22 cellular contexts compared by ENCODE assay signal in the genomic region with DNA sequence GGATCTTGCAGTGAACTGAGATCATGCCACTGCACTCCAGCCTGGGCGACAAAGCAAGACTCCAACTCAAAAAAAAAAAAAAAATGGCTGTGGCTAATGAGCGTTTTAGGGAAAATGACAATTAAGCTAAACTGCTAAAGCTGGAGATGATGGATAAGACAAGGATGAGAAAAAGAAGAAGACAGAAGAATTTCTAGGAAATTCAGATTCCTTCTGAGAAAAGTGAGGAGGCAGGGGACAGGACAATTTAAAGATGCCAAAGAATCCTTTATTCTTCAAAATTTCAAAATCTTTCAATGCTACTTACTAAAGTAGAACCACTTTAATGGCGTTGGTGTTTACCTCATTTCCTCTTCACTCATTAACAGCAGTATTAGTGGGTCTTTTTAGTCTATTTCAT. TPM values are rescaled to one million over a fixed set of nuclear protein-coding genes. Genes with fewer than 3 reads are reported as not detected.
DNase-seq lines count a peak whose midpoint lies in the region; ATAC-seq, FAIRE-seq and TF ChIP-seq lines count a peak whose summit lies in the region.
"Had no signal": no experiment of that assay in that cellular context is flagged by ENCODE, and none has a peak within 500 bp of the region (broad histone marks: within the 10 kb centered on the region; RNA-seq: fewer than 3 reads in every experiment).

No MANE protein-coding gene starts in this region.

- POLR2A ChIA-PET in K562 (lab: Yijun Ruan, JAX) = interaction anchor here (0.6 kb wide), 1 partner anchor 356 kb away, joined by 3 read pairs; no protein-coding TSS in a partner anchor
- POLR2A ChIA-PET in T-cell (lab: Charles Lee) = interaction anchor here in 1 of 2 donors (0.6 kb wide), 1 partner anchor 101 kb away, joined by 4 read pairs; no protein-coding TSS in a partner anchor

- intact Hi-C loops in Right ventricle myocardium inferior (cut with DNase I) = no loop called here
- intact Hi-C loops in K562 (cut with micrococcal nuclease) = no loop called here
- intact Hi-C loops in lower lobe of right lung (cut with DNase I) = no loop called here

- H3K27ac ChIP-seq in right atrium auricular region (peak overlapping the region; percentile 6 to 70), K562 (ENCODE audit: extremely low read depth, low read depth, low read length) (no peak overlapping the region), lower lobe of right lung (peak overlapping the region; percentile 13), upper lobe of left lung (peak overlapping the region; percentile 10 to 83 (median 56))
- H3K27ac ChIP-seq: C4-2B, RWPE1, SK-N-MC had no signal

- no peak overlapping the region for H3K4me3 Mint-ChIP-seq in T-cell
- H3K4me3 Mint-ChIP-seq: CD8-positive, alpha-beta T cell; GM23338; H9 had no signal

- H3K27me3 Mint-ChIP-seq in T-cell = no peaks in the 10 kb centered on the region

- TF ChIP-seq POLR2A in K562 (conservative IDR thresholded peaks at IDR 0.05) = no peak
- no peak for TF ChIP-seq POLR2A in upper lobe of left lung (IDR thresholded peaks at IDR 0.05)

- H3K9me1 ChIP-seq in K562 (ENCODE audit: control insufficient read depth, insufficient read depth, low read length) = no peaks in the 10 kb centered on the region

- CTCF ChIA-PET in K562 (lab: Yijun Ruan, JAX; ENCODE audit: low intra/inter-chr PET ratio) (no interaction called here), T-cell (lab: Charles Lee) (interaction anchor here in 1 of 2 donors (0.6 kb wide), 2 partner anchors 53 to 184 kb away, joined by 3 to 6 read pairs; no protein-coding TSS in a partner anchor)

- no peak for DNase-seq in right atrium auricular region (ENCODE audit: low spot score)
- no peak for DNase-seq in Right ventricle myocardium inferior (ENCODE audit: missing footprints)
- no peak for DNase-seq in K562 (ENCODE audit: extremely low read depth in 1 of 4, low spot score in 3 of 4)
- no peak for DNase-seq in lower lobe of right lung
- no peak for DNase-seq in upper lobe of left lung
- DNase-seq in hepatic stellate cell (ENCODE audit: low spot score) = no peak
- no peak for DNase-seq in T-cell
- DNase-seq: Caco-2; CD8-positive, alpha-beta T cell; H9; NCI-H1417; NCI-H1694; NCI-H2029 treated with DMSO at 0.1 percent for 48 hours; NCI-H446 treated with DMSO at 0.1 percent for 48 hours; NCI-H526 treated with DMSO at 0.1 percent for 48 hours had no signal

- H3K9me3 Mint-ChIP-seq in T-cell = no peaks in the 10 kb centered on the region
- H3K9me3 Mint-ChIP-seq: CD8-positive, alpha-beta T cell; GM23338; H9 had no signal

- no peak overlapping the region for H3K9ac ChIP-seq in K562 (ENCODE audit: insufficient read depth in 1 of 2, low read depth in 2 of 2, low read length in 2 of 2)

- TF ChIP-seq EP300 in K562 (IDR thresholded peaks at IDR 0.05; ENCODE audit: low read length) (no peak), upper lobe of left lung (IDR thresholded peaks at IDR 0.05) (no peak)

- peaks cover 0 to 7% of the 10 kb centered on the region in 2 donors for H3K4me1 ChIP-seq in right atrium auricular region
- H3K4me1 ChIP-seq in K562 (replicated peaks in 1 of 2; ENCODE audit: control insufficient read depth in 2 of 2, insufficient read depth in 2 of 2, low read length in 2 of 2) = no peaks in the 10 kb centered on the region
- H3K4me1 ChIP-seq in lower lobe of right lung = peaks cover 4% of the 10 kb centered on the region
- H3K4me1 ChIP-seq in upper lobe of left lung = no peaks in the 10 kb centered on the region

- no peak for FAIRE-seq in K562 (lab: Jason Lieb, UNC)
- FAIRE-seq: G401.6, HTR-8/SVneo had no signal

- H3K4me2 ChIP-seq in K562 (ENCODE audit: insufficient read depth, low read length) = no peak overlapping the region
- H3K4me2 ChIP-seq: GM23338 had no signal

- H3K36me3 ChIP-seq in right atrium auricular region (no peaks in the 10 kb centered on the region), K562 (ENCODE audit: control insufficient read depth, insufficient read depth, low read length) (no peaks in the 10 kb centered on the region), lower lobe of right lung (no peaks in the 10 kb centered on the region), upper lobe of left lung (no peaks in the 10 kb centered on the region)

- in situ Hi-C loops in K562 (cut with MboI) = no loop called here

- TF ChIP-seq CTCF in right atrium auricular region (IDR thresholded peaks at IDR 0.05) (no peak), K562 (IDR thresholded peaks at IDR 0.05 in 2 of 3, conservative IDR thresholded peaks at IDR 0.05 in 1 of 3; ENCODE audit: insufficient read depth in 2 of 3, low read depth in 1 of 3, low read length in 3 of 3) (no peak), lower lobe of right lung (IDR thresholded peaks at IDR 0.05) (no peak), upper lobe of left lung (IDR thresholded peaks at IDR 0.05) (no peak)

- no peaks in the 10 kb centered on the region for H3K9me3 ChIP-seq in right atrium auricular region
- H3K9me3 ChIP-seq in K562 (replicated peaks; ENCODE audit: control insufficient read depth, insufficient read depth, low read depth, low read length) = no peaks in the 10 kb centered on the region
- no peaks in the 10 kb centered on the region for H3K9me3 ChIP-seq in lower lobe of right lung
- no peaks in the 10 kb centered on the region for H3K9me3 ChIP-seq in upper lobe of left lung
- H3K9me3 ChIP-seq: Caco-2 had no signal

- H4K20me1 ChIP-seq in K562 (replicated peaks; ENCODE audit: control insufficient read depth, insufficient read depth, low read length) = no peaks in the 10 kb centered on the region

- no peak overlapping the region for H3K27ac Mint-ChIP-seq in T-cell
- H3K27ac Mint-ChIP-seq: CD8-positive, alpha-beta T cell; GM23338; H9 had no signal

- H3K4me3 ChIP-seq in right atrium auricular region (no peak overlapping the region), K562 (no peak overlapping the region), lower lobe of right lung (no peak overlapping the region), upper lobe of left lung (no peak overlapping the region)
- H3K4me3 ChIP-seq: GM23338, SK-N-MC had no signal

- no peaks in the 10 kb centered on the region for H3K79me2 ChIP-seq in K562 (ENCODE audit: control insufficient read depth, insufficient read depth, low read length)

- no peak overlapping the region for H2AFZ ChIP-seq in K562 (ENCODE audit: low read depth, low read length)
- H2AFZ ChIP-seq: GM23338 had no signal

- 0% methylated on average over 2 of the region's 3 CpGs for WGBS in K562 (ENCODE audit: insufficient coverage, low coverage, missing lambda C conversion rate)
- 69 to 89% methylated on average over 3 of the region's 3 CpGs for WGBS in upper lobe of left lung, 2 donors

- no peak for TF ChIP-seq RAD21 in K562 (CRISPR knock-in tag; conservative IDR thresholded peaks at IDR 0.05 in 1 of 2, IDR thresholded peaks at IDR 0.05 in 1 of 2)

- ATAC-seq in Right ventricle myocardium inferior = no peak
- ATAC-seq in K562 = no peak
- ATAC-seq in lower lobe of right lung = no peak
- no peak for ATAC-seq in upper lobe of left lung (ENCODE audit: low FRiP score in 2 of 2)
- no peak for ATAC-seq in T-cell (replicated peaks in 1 of 4)
- ATAC-seq: CD8-positive, alpha-beta T cell; GM23338; Panc1 had no signal

- peaks cover 8 to 12% (median 10%) of the 10 kb centered on the region in 3 donors for H3K4me1 Mint-ChIP-seq in T-cell

- H3K36me3 Mint-ChIP-seq in T-cell = no peaks in the 10 kb centered on the region
- H3K36me3 Mint-ChIP-seq: CD8-positive, alpha-beta T cell had no signal

- no TSS peak for BruUV-seq in K562 (replicated peaks; lab: Mats Ljungman, UMichigan)

- H3K27me3 ChIP-seq in right atrium auricular region (no peaks in the 10 kb centered on the region), K562 (ENCODE audit: control insufficient read depth in 2 of 2, insufficient read depth in 2 of 2, low read length in 2 of 2) (no peaks in the 10 kb centered on the region), lower lobe of right lung (ENCODE audit: low read depth) (no peaks in the 10 kb centered on the region), upper lobe of left lung (no peaks in the 10 kb centered on the region)

RNA-seq across cellular contexts. Expression of a gene that starts 7.7 kb away (rescaled TPM):
- total RNA-seq in right atrium auricular region (100 to 1,000 TPM; 764 to 782 TPM), Right ventricle myocardium inferior (977 TPM), K562 (2014; rRNA removed) (0.09 TPM in 1 of 2 replicates, not detected in the other), K562 (2014; rRNA removed; fragmentation: Illumina TruSeq; extraction: Trizol) (not detected in 2 replicates), K562 (2015; rRNA removed; fragmentation: Illumina TruSeq; extraction: Trizol) (not detected in 2 replicates), K562 (2021) (0.35 and 0.89 TPM in 2 replicates), lower lobe of right lung (91.9 TPM), upper lobe of left lung (100 to 1,000 TPM in 4 of 6 donors, 10 to 100 TPM in 2; 63.9 to 175 (median 134) TPM), T-cell (1 to 10 TPM in 1 of 5 donors, under 1 TPM in 4; 0.56 to 1.9 (median 0.93) TPM)
- total RNA-seq in K562 (2011; cell fraction: chromatin; rRNA removed; ENCODE audit: low replicate concordance) = not detected in 2 replicates
- not detected in 2 replicates for total RNA-seq in K562 (2011; cell fraction: nucleolus; rRNA removed)
- total RNA-seq in K562 (2011; cell fraction: nucleoplasm; rRNA removed) = not detected in 2 replicates
- polyA plus RNA-seq in K562 (2011; rRNA removed) (0.03 TPM in 1 of 2 replicates, not detected in the other), K562 (2014; fragmentation: Illumina TruSeq; extraction: Trizol) (not detected in 2 replicates), K562 (2014; fragmentation: Nextera tagmentation; extraction: Ambion mirVana) (under 1 TPM; 0.01 to 0.18 TPM), K562 (2014; rRNA removed) (0.01 TPM in 1 of 2 replicates, not detected in the other)
- 0.03 TPM in 1 of 2 replicates, not detected in the other for polyA plus RNA-seq in K562 (2011; cell fraction: cytosol; rRNA removed)
- polyA plus RNA-seq in K562 (2011; cell fraction: nucleus; rRNA removed) = 0.31 TPM in 1 of 2 replicates, not detected in the other
- polyA plus RNA-seq in K562 (2012) = 0.12 and 0.33 TPM in 2 replicates
- polyA minus RNA-seq in K562 (2011; rRNA and poly(A)+ RNA removed) = 0.11 TPM in 1 of 2 replicates, not detected in the other
- polyA minus RNA-seq in K562 (2011; cell fraction: cytosol; rRNA and poly(A)+ RNA removed) = 0.73 TPM in 1 of 2 replicates, not detected in the other
- 0.27 TPM in 1 of 2 replicates, not detected in the other for polyA minus RNA-seq in K562 (2011; cell fraction: nucleus; rRNA and poly(A)+ RNA removed)
- total RNA-seq: CD8-positive, alpha-beta T cell had no signal

RNA-seq across cellular contexts. Expression of a gene that starts 24.2 kb away (rescaled TPM):
- total RNA-seq in right atrium auricular region (1 to 10 TPM; 6.3 to 7.7 TPM), Right ventricle myocardium inferior (8.6 TPM), K562 (2014; rRNA removed) (1.2 and 2.0 TPM in 2 replicates), K562 (2014; rRNA removed; fragmentation: Illumina TruSeq; extraction: Trizol) (2.9 and 3.9 TPM in 2 replicates), K562 (2015; rRNA removed; fragmentation: Illumina TruSeq; extraction: Trizol) (2.8 and 3.3 TPM in 2 replicates), K562 (2021) (2.3 and 2.6 TPM in 2 replicates), lower lobe of right lung (58.9 TPM), upper lobe of left lung (10 to 100 TPM; 19.0 to 58.7 (median 30.8) TPM), T-cell (10 to 100 TPM; 38.5 to 56.4 (median 43.1) TPM)
- total RNA-seq in K562 (2011; cell fraction: chromatin; rRNA removed; ENCODE audit: low replicate concordance) = 1.5 and 3.8 TPM in 2 replicates
- total RNA-seq in K562 (2011; cell fraction: nucleolus; rRNA removed) = 0.50 and 1.1 TPM in 2 replicates
- 1.9 and 2.1 TPM in 2 replicates for total RNA-seq in K562 (2011; cell fraction: nucleoplasm; rRNA removed)
- polyA plus RNA-seq in K562 (2011; rRNA removed) (0.24 and 0.40 TPM in 2 replicates), K562 (2014; fragmentation: Illumina TruSeq; extraction: Trizol) (2.9 and 3.0 TPM in 2 replicates), K562 (2014; fragmentation: Nextera tagmentation; extraction: Ambion mirVana) (1 to 10 TPM; 1.3 to 2.5 TPM), K562 (2014; rRNA removed) (1.8 and 3.0 TPM in 2 replicates)
- polyA plus RNA-seq in K562 (2011; cell fraction: cytosol; rRNA removed) = 0.09 and 0.22 TPM in 2 replicates
- 0.23 and 0.29 TPM in 2 replicates for polyA plus RNA-seq in K562 (2011; cell fraction: nucleus; rRNA removed)
- 2.3 and 7.1 TPM in 2 replicates for polyA plus RNA-seq in K562 (2012)
- 0.24 and 0.35 TPM in 2 replicates for polyA minus RNA-seq in K562 (2011; rRNA and poly(A)+ RNA removed)
- polyA minus RNA-seq in K562 (2011; cell fraction: cytosol; rRNA and poly(A)+ RNA removed) = not detected in 2 replicates
- polyA minus RNA-seq in K562 (2011; cell fraction: nucleus; rRNA and poly(A)+ RNA removed) = 0.11 and 0.40 TPM in 2 replicates

Comparison
In these comparisons a context has a peak if more than half of its experiments do, and no peak if none do; other contexts are left out.
1. RNA of a gene that starts 7.7 kb away (total RNA-seq): 977 TPM in Right ventricle myocardium inferior (single experiment), 764 to 782 TPM in right atrium auricular region, 63.9 to 175 TPM in upper lobe of left lung and 91.9 TPM in lower lobe of right lung (single experiment); 0.56 to 1.9 TPM in T-cell and 0.09 to 0.89 TPM in K562; every median in the first group is over 10 times any median in the second.